In the genomic region with DNA sequence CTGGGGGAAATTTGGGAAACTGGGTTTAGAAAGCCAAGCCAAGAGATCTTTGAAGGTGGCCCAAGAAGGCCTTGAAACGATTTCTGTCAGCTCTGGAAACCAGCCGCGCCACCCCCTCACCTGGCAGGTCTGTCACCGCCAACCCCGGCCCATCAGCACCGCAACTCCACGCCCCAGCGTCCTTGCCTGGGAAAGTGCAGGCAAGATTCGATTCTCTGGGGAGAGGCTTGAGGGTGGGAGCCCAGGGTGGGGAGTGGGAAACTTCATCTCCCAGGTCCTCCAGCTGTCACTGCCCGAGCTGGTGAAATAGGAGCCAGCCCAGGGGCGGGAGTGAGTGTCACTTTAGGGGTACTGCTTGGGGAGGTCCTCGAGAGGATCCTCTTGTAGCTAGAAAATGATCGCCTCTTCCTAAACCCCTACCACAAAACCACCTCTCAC, we compare ENCODE assay signal across 8 cellular contexts. TPM values are rescaled to one million over a fixed set of nuclear protein-coding genes. Genes with fewer than 3 reads are reported as not detected.
DNase-seq lines count a peak whose midpoint lies in the region; ATAC-seq, FAIRE-seq and TF ChIP-seq lines count a peak whose summit lies in the region.

No MANE protein-coding gene starts in this region.

- H3K9me3 ChIP-seq in neutrophil = no peaks in the 10 kb centered on the region

- peak overlapping the region; percentile 85 for H3K4me2 ChIP-seq in GM23338

- H3K79me2 ChIP-seq in GM23338 (replicated peaks; ENCODE audit: insufficient read depth) = no peaks in the 10 kb centered on the region

- peak overlapping the region; percentile 73 for H3K4me3 ChIP-seq in GM23338
- peak overlapping the region; percentile 87 to 88 for H3K4me3 ChIP-seq in neutrophil (ENCODE audit: low read depth in 1 of 2, low read length in 1 of 2)

- no peak for TF ChIP-seq CTCF in CD14-positive monocyte (IDR thresholded peaks at IDR 0.05)
- no peak for TF ChIP-seq CTCF in GM23338 (conservative IDR thresholded peaks at IDR 0.05; ENCODE audit: low read depth in 2 of 2)
- no peak for TF ChIP-seq CTCF in neutrophil (IDR thresholded peaks at IDR 0.05)

- H3K4me1 ChIP-seq in GM23338 (ENCODE audit: insufficient read depth) = peaks cover 8% of the 10 kb centered on the region
- H3K4me1 ChIP-seq in neutrophil (ENCODE audit: control insufficient read depth in 1 of 2, insufficient read depth in 1 of 2, low read depth in 1 of 2, low read length in 1 of 2) = peaks cover 29 to 36% of the 10 kb centered on the region in 2 experiments

- DNase-seq in CD14-positive monocyte (ENCODE audit: low spot score) (no peak), GM23338 (ENCODE audit: low spot score) (peak; percentile 30), NCI-H524 treated with DMSO at 0.1 percent for 48 hours (lab: John Stamatoyannopoulos, UW) (peak; percentile 40), hippocampal formation (lab: John Stamatoyannopoulos, UW) (no peak), LoVo (ENCODE audit: low spot score) (no peak), HTR-8/SVneo (ENCODE audit: insufficient read length, low spot score) (no peak)
- no peak for DNase-seq in effector memory CD8-positive, alpha-beta T cell

- peaks cover 43 to 47% of the 10 kb centered on the region in 2 donors for H3K36me3 Mint-ChIP-seq in CD14-positive monocyte
- H3K36me3 Mint-ChIP-seq in GM23338 (ENCODE audit: low read depth) = no peaks in the 10 kb centered on the region; the same call in 2 of the 3 replicates
- peaks cover 3% of the 10 kb centered on the region for H3K36me3 Mint-ChIP-seq in effector memory CD8-positive, alpha-beta T cell (ENCODE audit: insufficient read depth)

- ATAC-seq in GM23338 = peak; percentile 3
- peak; percentile 11 for ATAC-seq in effector memory CD8-positive, alpha-beta T cell (replicated peaks)

- no peaks in the 10 kb centered on the region for H3F3A ChIP-seq in GM23338 (replicated peaks; ENCODE audit: low read depth)

- H3K27ac Mint-ChIP-seq in CD14-positive monocyte = peak overlapping the region in 6 of 7 donors; percentile 31 to 84 (median 61)
- H3K27ac Mint-ChIP-seq in GM23338 = no peak overlapping the region
- H3K27ac Mint-ChIP-seq in effector memory CD8-positive, alpha-beta T cell = peak overlapping the region in 1 of 2 donors; percentile 56

- H3K27me3 ChIP-seq in GM23338 (ENCODE audit: insufficient read depth) (peaks cover 80% of the 10 kb centered on the region), neutrophil (peaks cover 26% of the 10 kb centered on the region)

- H3K36me3 ChIP-seq in GM23338 (ENCODE audit: insufficient read depth) = no peaks in the 10 kb centered on the region
- peaks cover 48% of the 10 kb centered on the region for H3K36me3 ChIP-seq in neutrophil

- peak overlapping the region; percentile 67 for H3K4me3 Mint-ChIP-seq in CD14-positive monocyte
- H3K4me3 Mint-ChIP-seq in GM23338 = peak overlapping the region; percentile 67
- peak overlapping the region; percentile 84 to 89 for H3K4me3 Mint-ChIP-seq in effector memory CD8-positive, alpha-beta T cell

- H2AFZ ChIP-seq in GM23338 = no peak overlapping the region

- no peaks in the 10 kb centered on the region for H3K9me2 ChIP-seq in GM23338 (ENCODE audit: insufficient read depth)

- intact Hi-C loops in CD14-positive monocyte (cut with micrococcal nuclease) = loop anchor here (5.0 to 10.0 kb wide), 3 partner anchors 59 to 276 kb away; a partner anchor contains a TSS

- peaks cover 0 to 5% (median 0%) of the 10 kb centered on the region in 3 donors for H3K27me3 Mint-ChIP-seq in CD14-positive monocyte (ENCODE audit: low read depth in 3 of 3)
- peaks cover 74% of the 10 kb centered on the region for H3K27me3 Mint-ChIP-seq in GM23338 (ENCODE audit: insufficient read depth, low read depth, poor library complexity)
- no peaks in the 10 kb centered on the region for H3K27me3 Mint-ChIP-seq in effector memory CD8-positive, alpha-beta T cell

- peaks cover 15% of the 10 kb centered on the region; the same call in 1 of the 2 replicates for H4K20me1 ChIP-seq in GM23338 (replicated peaks; ENCODE audit: insufficient read depth)

- H3K4me1 Mint-ChIP-seq in CD14-positive monocyte (peaks cover 34% of the 10 kb centered on the region), GM23338 (peaks cover 31% of the 10 kb centered on the region)
- peaks cover 0 to 7% of the 10 kb centered on the region in 2 donors for H3K4me1 Mint-ChIP-seq in effector memory CD8-positive, alpha-beta T cell (ENCODE audit: low read depth in 2 of 2)

- H3K27ac ChIP-seq in GM23338 (ENCODE audit: low read depth) (no peak overlapping the region), neutrophil (peak overlapping the region; percentile 96)

- FAIRE-seq in HTR-8/SVneo (lab: Jason Lieb, UNC) = no peak

- H3K9me3 Mint-ChIP-seq in CD14-positive monocyte (peaks cover 0 to 11% (median 7%) of the 10 kb centered on the region in 7 donors), GM23338 (no peaks in the 10 kb centered on the region)
- H3K9me3 Mint-ChIP-seq in effector memory CD8-positive, alpha-beta T cell = no peaks in the 10 kb centered on the region

TF ChIP-seq in GM23338, 12 proteins besides CTCF, POLR2A, EP300 and RAD21:
- peak; percentile 64 for TF ChIP-seq EZH2 (IDR thresholded peaks at IDR 0.05; ENCODE audit: low read depth, unreplicated experiment)
- TF ChIP-seq, protein P1, sequence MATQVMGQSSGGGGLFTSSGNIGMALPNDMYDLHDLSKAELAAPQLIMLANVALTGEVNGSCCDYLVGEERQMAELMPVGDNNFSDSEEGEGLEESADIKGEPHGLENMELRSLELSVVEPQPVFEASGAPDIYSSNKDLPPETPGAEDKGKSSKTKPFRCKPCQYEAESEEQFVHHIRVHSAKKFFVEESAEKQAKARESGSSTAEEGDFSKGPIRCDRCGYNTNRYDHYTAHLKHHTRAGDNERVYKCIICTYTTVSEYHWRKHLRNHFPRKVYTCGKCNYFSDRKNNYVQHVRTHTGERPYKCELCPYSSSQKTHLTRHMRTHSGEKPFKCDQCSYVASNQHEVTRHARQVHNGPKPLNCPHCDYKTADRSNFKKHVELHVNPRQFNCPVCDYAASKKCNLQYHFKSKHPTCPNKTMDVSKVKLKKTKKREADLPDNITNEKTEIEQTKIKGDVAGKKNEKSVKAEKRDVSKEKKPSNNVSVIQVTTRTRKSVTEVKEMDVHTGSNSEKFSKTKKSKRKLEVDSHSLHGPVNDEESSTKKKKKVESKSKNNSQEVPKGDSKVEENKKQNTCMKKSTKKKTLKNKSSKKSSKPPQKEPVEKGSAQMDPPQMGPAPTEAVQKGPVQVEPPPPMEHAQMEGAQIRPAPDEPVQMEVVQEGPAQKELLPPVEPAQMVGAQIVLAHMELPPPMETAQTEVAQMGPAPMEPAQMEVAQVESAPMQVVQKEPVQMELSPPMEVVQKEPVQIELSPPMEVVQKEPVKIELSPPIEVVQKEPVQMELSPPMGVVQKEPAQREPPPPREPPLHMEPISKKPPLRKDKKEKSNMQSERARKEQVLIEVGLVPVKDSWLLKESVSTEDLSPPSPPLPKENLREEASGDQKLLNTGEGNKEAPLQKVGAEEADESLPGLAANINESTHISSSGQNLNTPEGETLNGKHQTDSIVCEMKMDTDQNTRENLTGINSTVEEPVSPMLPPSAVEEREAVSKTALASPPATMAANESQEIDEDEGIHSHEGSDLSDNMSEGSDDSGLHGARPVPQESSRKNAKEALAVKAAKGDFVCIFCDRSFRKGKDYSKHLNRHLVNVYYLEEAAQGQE (IDR thresholded peaks at IDR 0.05; ENCODE audit: unreplicated experiment) = no peak
- no peak for TF ChIP-seq ZNF331 (CRISPR knock-in tag; IDR thresholded peaks at IDR 0.05; ENCODE audit: low read depth)
- TF ChIP-seq STAT1 (IDR thresholded peaks at IDR 0.05; ENCODE audit: unreplicated experiment) = no peak

RNA-seq across cellular contexts. Expression of a gene that starts 2.2 kb away (rescaled TPM):
- polyA plus RNA-seq in CD14-positive monocyte (10 to 100 TPM; 43.4 to 52.8 TPM), GM23338 (2016; fragmentation: Nextera tagmentation; extraction: Ambion mirVana) (0.30 and 0.40 TPM in 2 replicates)
- 0.10 and 0.19 TPM in 2 replicates for total RNA-seq in GM23338 (2014; rRNA removed; shearing (Covaris generic))

Comparison
In these comparisons a context has a peak if more than half of its experiments do, and no peak if none do; other contexts are left out.
1. DNase-seq: peak in GM23338 (single experiment) and NCI-H524 treated with DMSO at 0.1 percent for 48 hours (single experiment); none in CD14-positive monocyte (single experiment), effector memory CD8-positive, alpha-beta T cell (0 of 3), hippocampal formation (0 of 2), LoVo (single experiment) and HTR-8/SVneo (single experiment).
2. RNA of a gene that starts 2.2 kb away (polyA plus RNA-seq): 43.4 to 52.8 TPM in CD14-positive monocyte; 0.30 to 0.40 TPM in GM23338; every median in the first group is over 10 times any median in the second.
3. Peak in every context shown above with its lines, with median percentiles within 50 percentile points of each other: H3K4me3 Mint-ChIP-seq.